8 cellular contexts compared by ENCODE assay signal in genomic region chr10:32378371-32379301, GRCh38. TPM values are rescaled to one million over a fixed set of nuclear protein-coding genes. Genes with fewer than 3 reads are reported as not detected.
DNase-seq lines count a peak whose midpoint lies in the region; ATAC-seq and TF ChIP-seq lines count a peak whose summit lies in the region.

No MANE protein-coding gene starts in this region.

- peak overlapping the region; percentile 94 for H3K4me2 ChIP-seq in OCI-LY1 (ENCODE audit: low read length)

- H3K4me1 ChIP-seq in OCI-LY1 (ENCODE audit: insufficient read depth, low read length, severe bottlenecking): peaks cover 21% of the 10 kb centered on the region
- peaks cover 9% of the 10 kb centered on the region for H3K4me1 ChIP-seq in mononuclear cell (ENCODE audit: insufficient read depth, low read length)

- H3K27me3 ChIP-seq in OCI-LY1 (ENCODE audit: insufficient read depth, low read length) (no peaks in the 10 kb centered on the region), mononuclear cell (ENCODE audit: insufficient read depth, low read length) (no peaks in the 10 kb centered on the region)

- peak; percentile 91 for DNase-seq in DMS 273 (lab: John Stamatoyannopoulos, UW; ENCODE audit: unreplicated experiment)
- peak; percentile 68 for DNase-seq in HuH-7 (ENCODE audit: low spot score)
- peak; percentile 85 for DNase-seq in activated T-cell treated with anti-CD3 and anti-CD28 coated beads for 1 hour (ENCODE audit: low read depth)
- peak; percentile 26 for DNase-seq in epithelial cell of proximal tubule (ENCODE audit: low read depth)
- peak; percentile 80 to 82 for DNase-seq in stimulated activated CD8-positive, alpha-beta memory T cell treated with anti-CD3 and anti-CD28 coated beads, Interleukin-2, amount 100 ng/mL, for 48 hours (ENCODE audit: low read depth in 2 of 2)

- H3K9me3 ChIP-seq in OCI-LY1 (ENCODE audit: low read length): 0 out of 2 replicates have a peak, but pooled peaks cover 5% of the 10 kb centered on the region
- no peaks in the 10 kb centered on the region for H3K9me3 ChIP-seq in mononuclear cell (ENCODE audit: low read depth, low read length)

- H2AFZ ChIP-seq in OCI-LY1 (ENCODE audit: low read length): no peak overlapping the region

- H3K4me3 ChIP-seq in OCI-LY1 (ENCODE audit: low read depth, low read length, poor library complexity, severe bottlenecking) (peak overlapping the region; percentile 88), epithelial cell of proximal tubule (ENCODE audit: low read depth, low read length) (peak overlapping the region; percentile 62), mononuclear cell (ENCODE audit: low read length) (peak overlapping the region; percentile 62)

- peak overlapping the region; percentile 89 for H3K27ac ChIP-seq in OCI-LY1 (ENCODE audit: low read depth, low read length, poor library complexity, severe bottlenecking)

- no peaks in the 10 kb centered on the region for H4K20me1 ChIP-seq in OCI-LY1 (ENCODE audit: insufficient read depth, low read length)

- peaks cover 6% of the 10 kb centered on the region; the same call in 1 of the 2 replicates for H3K36me3 ChIP-seq in OCI-LY1 (ENCODE audit: insufficient read depth, low read length)

- no peak for TF ChIP-seq CTCF in OCI-LY1 (IDR thresholded peaks at IDR 0.05; ENCODE audit: low read length)
- TF ChIP-seq CTCF in epithelial cell of proximal tubule (conservative IDR thresholded peaks at IDR 0.05; ENCODE audit: low read depth, low read length): no peak

- H3K79me2 ChIP-seq in OCI-LY1 (ENCODE audit: insufficient read depth, low read length): peaks cover 48% of the 10 kb centered on the region

- H3F3A ChIP-seq in OCI-LY1 (ENCODE audit: insufficient read depth, low read length): no peaks in the 10 kb centered on the region

- peak; percentile 88 for ATAC-seq in GM21526 (IDR thresholded peaks at IDR 0.05; ENCODE audit: low FRiP score, unreplicated experiment)

- no peaks in the 10 kb centered on the region for H3K9me2 ChIP-seq in OCI-LY1 (ENCODE audit: low read depth, low read length)

- peak overlapping the region; percentile 96 for H3K9ac ChIP-seq in OCI-LY1 (ENCODE audit: low read length)

RNA-seq across cellular contexts. Expression of gene EPC1, which starts 31.7 kb away (rescaled TPM):
- total RNA-seq in epithelial cell of proximal tubule: 8.8 and 9.0 TPM in 2 replicates
- total RNA-seq in mononuclear cell: 194 TPM

Comparison
In these comparisons a context has a peak if more than half of its experiments do, and no peak if none do; other contexts are left out.
1. Peak in every context shown above with its lines: DNase-seq, ATAC-seq, H3K4me3 ChIP-seq and H3K27ac ChIP-seq.
2. DNase-seq: peak in every context shown above with its lines; median percentile 91 in DMS 273; 85 in activated T-cell treated with anti-CD3 and anti-CD28 coated beads for 1 hour; 81 in stimulated activated CD8-positive, alpha-beta memory T cell treated with anti-CD3 and anti-CD28 coated beads, Interleukin-2, amount 100 ng/mL, for 48 hours; 68 in HuH-7; 26 in epithelial cell of proximal tubule.
3. RNA of gene EPC1, which starts 31.7 kb away (total RNA-seq): 194 TPM in mononuclear cell (single experiment); 8.8 to 9.0 TPM in epithelial cell of proximal tubule; every median in the first group is over 10 times any median in the second.